ENCODE assay signal across 12 cellular contexts in genomic region chr13:30832377-30832776, GRCh38.
DNase-seq lines count a peak whose midpoint lies in the region; ATAC-seq and TF ChIP-seq lines count a peak whose summit lies in the region.
"Had no signal": no experiment of that assay in that cellular context is flagged by ENCODE, and none has a peak within 500 bp of the region (broad histone marks: within the 10 kb centered on the region; RNA-seq: fewer than 3 reads in every experiment).

No MANE protein-coding gene starts in this region.

- TF ChIP-seq POLR2A in testis (IDR thresholded peaks at IDR 0.05), result no peak

- intact Hi-C loops in mucosa of descending colon (cut with DNase I, micrococcal nuclease), result no loop called here
- intact Hi-C loops in testis (cut with DNase I; ENCODE audit: low total_unique reads), result no loop called here

- TF ChIP-seq CTCF in mucosa of descending colon (IDR thresholded peaks at IDR 0.05), result no peak
- TF ChIP-seq CTCF in testis (IDR thresholded peaks at IDR 0.05), result no peak

- no peak for DNase-seq in NT2/D1 (ENCODE audit: low read depth, low spot score)
- DNase-seq in SJCRH30, result no peak
- peak in 1 of 3 donors; percentile 28 for DNase-seq in mucosa of descending colon
- DNase-seq in testis, result no peak
- no peak for DNase-seq in COLO668 (lab: John Stamatoyannopoulos, UW; ENCODE audit: unreplicated experiment)
- DNase-seq in NCI-H187 treated with DMSO at 0.1 percent for 48 hours (lab: John Stamatoyannopoulos, UW), result no peak
- no peak for DNase-seq in stimulated activated CD4-positive, alpha-beta T cell treated with anti-CD3 and anti-CD28 coated beads, Interleukin-2, amount 100 ng/mL, for 24 hours
- DNase-seq: DMS 273 treated with DMSO at 0.1 percent for 48 hours, GOT3 had no signal

- H3K9me3 ChIP-seq in NT2/D1 (ENCODE audit: insufficient read depth, low read length), result peaks cover 13% of the 10 kb centered on the region; the same call in 1 of the 2 replicates
- no peaks in the 10 kb centered on the region for H3K9me3 ChIP-seq in SJCRH30 (replicated peaks)
- H3K9me3 ChIP-seq in mucosa of descending colon, result no peaks in the 10 kb centered on the region
- H3K9me3 ChIP-seq in testis, result no peaks in the 10 kb centered on the region
- H3K9me3 ChIP-seq: MG63 had no signal

- H3K4me1 ChIP-seq in NT2/D1 (ENCODE audit: insufficient read depth, insufficient read length) (peaks cover 3% of the 10 kb centered on the region), SJCRH30 (peaks cover 82% of the 10 kb centered on the region), mucosa of descending colon (ENCODE audit: low read depth) (peaks cover 19% of the 10 kb centered on the region), testis (peaks cover 33% of the 10 kb centered on the region)

- H3K27ac ChIP-seq in SJCRH30, result peak overlapping the region; percentile 100
- H3K27ac ChIP-seq in testis, result peak overlapping the region; percentile 53 to 57
- H3K27ac ChIP-seq: KMS-11 had no signal

- ATAC-seq in mucosa of descending colon (peak; percentile 55), GM18520 (IDR thresholded peaks at IDR 0.05; ENCODE audit: unreplicated experiment) (no peak)

- H3K27me3 ChIP-seq in NT2/D1 (ENCODE audit: insufficient read depth, insufficient read length), result no peaks in the 10 kb centered on the region
- H3K27me3 ChIP-seq in SJCRH30, result no peaks in the 10 kb centered on the region
- H3K27me3 ChIP-seq in testis, result no peaks in the 10 kb centered on the region
- H3K27me3 ChIP-seq: MG63 had no signal

- H3K36me3 ChIP-seq in NT2/D1 (ENCODE audit: insufficient read depth, insufficient read length, low read length) (no peaks in the 10 kb centered on the region), SJCRH30 (no peaks in the 10 kb centered on the region), mucosa of descending colon (ENCODE audit: low read depth) (no peaks in the 10 kb centered on the region), testis (ENCODE audit: low read depth, missing control alignments) (no peaks in the 10 kb centered on the region)
- H3K36me3 ChIP-seq: MG63 had no signal

- no peak overlapping the region for H3K4me3 ChIP-seq in NT2/D1 (ENCODE audit: insufficient read length, low read depth)
- no peak overlapping the region for H3K4me3 ChIP-seq in SJCRH30
- H3K4me3 ChIP-seq in mucosa of descending colon, result no peak overlapping the region
- no peak overlapping the region for H3K4me3 ChIP-seq in testis
- H3K4me3 ChIP-seq: MG63 had no signal

- WGBS in testis, 2 donors, result 72 to 95% methylated on average over 3 to 4 of the region's 4 CpGs

- peak overlapping the region; percentile 42 for H3K9ac ChIP-seq in NT2/D1 (ENCODE audit: insufficient read length, low read depth)
- H3K9ac ChIP-seq: KMS-11 had no signal
